1 cellular context compared by ENCODE assay signal in the genomic region with DNA sequence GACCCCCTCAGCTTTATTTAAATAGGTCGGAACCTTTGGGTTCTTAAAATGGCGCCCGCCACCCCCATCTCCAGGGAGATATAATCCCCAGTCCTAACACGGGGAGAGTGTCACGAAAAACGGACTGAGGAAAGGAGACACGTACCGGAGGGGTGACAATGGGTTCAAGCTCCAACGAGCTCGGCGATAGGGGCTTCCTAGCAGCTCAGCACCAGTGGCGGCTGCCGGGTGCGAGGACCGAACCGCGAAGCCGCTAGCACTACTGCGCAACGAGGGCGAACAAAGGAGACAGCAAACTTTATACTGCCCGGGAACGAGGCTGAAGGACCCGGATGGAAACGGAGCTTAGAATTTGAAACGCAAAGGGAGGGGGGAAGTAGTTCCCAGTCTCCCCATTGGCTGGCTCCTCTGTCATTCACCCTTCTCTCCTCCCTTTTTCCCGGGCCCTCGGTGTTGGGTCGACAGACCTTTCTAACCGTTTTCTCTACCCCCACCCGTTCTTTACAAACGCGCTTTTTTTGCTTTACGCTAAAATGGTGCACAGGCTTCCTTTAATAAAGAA.
TF ChIP-seq lines count a peak whose summit lies in the region.

A gene (minus strand): TSS at position 274 of the 562 bp plus-strand sequence. CDS start 1,298 bp downstream, outside the sequence.

TF ChIP-seq in HepG2, 621 proteins besides CTCF, POLR2A, EP300 and RAD21 (continued from another document and continues in another):
- TF ChIP-seq, protein P1, sequence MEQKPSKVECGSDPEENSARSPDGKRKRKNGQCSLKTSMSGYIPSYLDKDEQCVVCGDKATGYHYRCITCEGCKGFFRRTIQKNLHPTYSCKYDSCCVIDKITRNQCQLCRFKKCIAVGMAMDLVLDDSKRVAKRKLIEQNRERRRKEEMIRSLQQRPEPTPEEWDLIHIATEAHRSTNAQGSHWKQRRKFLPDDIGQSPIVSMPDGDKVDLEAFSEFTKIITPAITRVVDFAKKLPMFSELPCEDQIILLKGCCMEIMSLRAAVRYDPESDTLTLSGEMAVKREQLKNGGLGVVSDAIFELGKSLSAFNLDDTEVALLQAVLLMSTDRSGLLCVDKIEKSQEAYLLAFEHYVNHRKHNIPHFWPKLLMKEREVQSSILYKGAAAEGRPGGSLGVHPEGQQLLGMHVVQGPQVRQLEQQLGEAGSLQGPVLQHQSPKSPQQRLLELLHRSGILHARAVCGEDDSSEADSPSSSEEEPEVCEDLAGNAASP (CRISPR knock-in tag; IDR thresholded peaks at IDR 0.05; ENCODE audit: borderline replicate concordance): no peak
- TF ChIP-seq ZFY (CRISPR knock-in tag; IDR thresholded peaks at IDR 0.05) (0 out of 2 replicates have a peak, but pooled peaks have one; percentile 16), SP2 (CRISPR knock-in tag; IDR thresholded peaks at IDR 0.05) (peak; percentile 90), ZNF75D (CRISPR knock-in tag; IDR thresholded peaks at IDR 0.05; ENCODE audit: borderline replicate concordance) (no peak), ADNP (CRISPR knock-in tag; IDR thresholded peaks at IDR 0.05) (no peak)
- TF ChIP-seq, protein P2, sequence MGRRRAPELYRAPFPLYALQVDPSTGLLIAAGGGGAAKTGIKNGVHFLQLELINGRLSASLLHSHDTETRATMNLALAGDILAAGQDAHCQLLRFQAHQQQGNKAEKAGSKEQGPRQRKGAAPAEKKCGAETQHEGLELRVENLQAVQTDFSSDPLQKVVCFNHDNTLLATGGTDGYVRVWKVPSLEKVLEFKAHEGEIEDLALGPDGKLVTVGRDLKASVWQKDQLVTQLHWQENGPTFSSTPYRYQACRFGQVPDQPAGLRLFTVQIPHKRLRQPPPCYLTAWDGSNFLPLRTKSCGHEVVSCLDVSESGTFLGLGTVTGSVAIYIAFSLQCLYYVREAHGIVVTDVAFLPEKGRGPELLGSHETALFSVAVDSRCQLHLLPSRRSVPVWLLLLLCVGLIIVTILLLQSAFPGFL (CRISPR knock-in tag; IDR thresholded peaks at IDR 0.05): no peak
- TF ChIP-seq, protein P3, sequence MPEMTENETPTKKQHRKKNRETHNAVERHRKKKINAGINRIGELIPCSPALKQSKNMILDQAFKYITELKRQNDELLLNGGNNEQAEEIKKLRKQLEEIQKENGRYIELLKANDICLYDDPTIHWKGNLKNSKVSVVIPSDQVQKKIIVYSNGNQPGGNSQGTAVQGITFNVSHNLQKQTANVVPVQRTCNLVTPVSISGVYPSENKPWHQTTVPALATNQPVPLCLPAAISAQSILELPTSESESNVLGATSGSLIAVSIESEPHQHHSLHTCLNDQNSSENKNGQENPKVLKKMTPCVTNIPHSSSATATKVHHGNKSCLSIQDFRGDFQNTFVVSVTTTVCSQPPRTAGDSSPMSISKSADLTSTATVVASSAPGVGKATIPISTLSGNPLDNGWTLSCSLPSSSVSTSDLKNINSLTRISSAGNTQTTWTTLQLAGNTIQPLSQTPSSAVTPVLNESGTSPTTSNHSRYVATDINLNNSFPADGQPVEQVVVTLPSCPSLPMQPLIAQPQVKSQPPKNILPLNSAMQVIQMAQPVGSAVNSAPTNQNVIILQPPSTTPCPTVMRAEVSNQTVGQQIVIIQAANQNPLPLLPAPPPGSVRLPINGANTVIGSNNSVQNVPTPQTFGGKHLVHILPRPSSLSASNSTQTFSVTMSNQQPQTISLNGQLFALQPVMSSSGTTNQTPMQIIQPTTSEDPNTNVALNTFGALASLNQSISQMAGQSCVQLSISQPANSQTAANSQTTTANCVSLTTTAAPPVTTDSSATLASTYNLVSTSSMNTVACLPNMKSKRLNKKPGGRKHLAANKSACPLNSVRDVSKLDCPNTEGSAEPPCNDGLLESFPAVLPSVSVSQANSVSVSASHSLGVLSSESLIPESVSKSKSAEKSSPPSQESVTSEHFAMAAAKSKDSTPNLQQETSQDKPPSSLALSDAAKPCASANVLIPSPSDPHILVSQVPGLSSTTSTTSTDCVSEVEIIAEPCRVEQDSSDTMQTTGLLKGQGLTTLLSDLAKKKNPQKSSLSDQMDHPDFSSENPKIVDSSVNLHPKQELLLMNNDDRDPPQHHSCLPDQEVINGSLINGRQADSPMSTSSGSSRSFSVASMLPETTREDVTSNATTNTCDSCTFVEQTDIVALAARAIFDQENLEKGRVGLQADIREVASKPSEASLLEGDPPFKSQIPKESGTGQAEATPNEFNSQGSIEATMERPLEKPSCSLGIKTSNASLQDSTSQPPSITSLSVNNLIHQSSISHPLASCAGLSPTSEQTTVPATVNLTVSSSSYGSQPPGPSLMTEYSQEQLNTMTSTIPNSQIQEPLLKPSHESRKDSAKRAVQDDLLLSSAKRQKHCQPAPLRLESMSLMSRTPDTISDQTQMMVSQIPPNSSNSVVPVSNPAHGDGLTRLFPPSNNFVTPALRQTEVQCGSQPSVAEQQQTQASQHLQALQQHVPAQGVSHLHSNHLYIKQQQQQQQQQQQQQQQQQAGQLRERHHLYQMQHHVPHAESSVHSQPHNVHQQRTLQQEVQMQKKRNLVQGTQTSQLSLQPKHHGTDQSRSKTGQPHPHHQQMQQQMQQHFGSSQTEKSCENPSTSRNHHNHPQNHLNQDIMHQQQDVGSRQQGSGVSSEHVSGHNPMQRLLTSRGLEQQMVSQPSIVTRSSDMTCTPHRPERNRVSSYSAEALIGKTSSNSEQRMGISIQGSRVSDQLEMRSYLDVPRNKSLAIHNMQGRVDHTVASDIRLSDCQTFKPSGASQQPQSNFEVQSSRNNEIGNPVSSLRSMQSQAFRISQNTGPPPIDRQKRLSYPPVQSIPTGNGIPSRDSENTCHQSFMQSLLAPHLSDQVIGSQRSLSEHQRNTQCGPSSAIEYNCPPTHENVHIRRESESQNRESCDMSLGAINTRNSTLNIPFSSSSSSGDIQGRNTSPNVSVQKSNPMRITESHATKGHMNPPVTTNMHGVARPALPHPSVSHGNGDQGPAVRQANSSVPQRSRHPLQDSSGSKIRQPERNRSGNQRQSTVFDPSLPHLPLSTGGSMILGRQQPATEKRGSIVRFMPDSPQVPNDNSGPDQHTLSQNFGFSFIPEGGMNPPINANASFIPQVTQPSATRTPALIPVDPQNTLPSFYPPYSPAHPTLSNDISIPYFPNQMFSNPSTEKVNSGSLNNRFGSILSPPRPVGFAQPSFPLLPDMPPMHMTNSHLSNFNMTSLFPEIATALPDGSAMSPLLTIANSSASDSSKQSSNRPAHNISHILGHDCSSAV (CRISPR knock-in tag; IDR thresholded peaks at IDR 0.05; ENCODE audit: borderline replicate concordance): no peak
- TF ChIP-seq, protein P4, sequence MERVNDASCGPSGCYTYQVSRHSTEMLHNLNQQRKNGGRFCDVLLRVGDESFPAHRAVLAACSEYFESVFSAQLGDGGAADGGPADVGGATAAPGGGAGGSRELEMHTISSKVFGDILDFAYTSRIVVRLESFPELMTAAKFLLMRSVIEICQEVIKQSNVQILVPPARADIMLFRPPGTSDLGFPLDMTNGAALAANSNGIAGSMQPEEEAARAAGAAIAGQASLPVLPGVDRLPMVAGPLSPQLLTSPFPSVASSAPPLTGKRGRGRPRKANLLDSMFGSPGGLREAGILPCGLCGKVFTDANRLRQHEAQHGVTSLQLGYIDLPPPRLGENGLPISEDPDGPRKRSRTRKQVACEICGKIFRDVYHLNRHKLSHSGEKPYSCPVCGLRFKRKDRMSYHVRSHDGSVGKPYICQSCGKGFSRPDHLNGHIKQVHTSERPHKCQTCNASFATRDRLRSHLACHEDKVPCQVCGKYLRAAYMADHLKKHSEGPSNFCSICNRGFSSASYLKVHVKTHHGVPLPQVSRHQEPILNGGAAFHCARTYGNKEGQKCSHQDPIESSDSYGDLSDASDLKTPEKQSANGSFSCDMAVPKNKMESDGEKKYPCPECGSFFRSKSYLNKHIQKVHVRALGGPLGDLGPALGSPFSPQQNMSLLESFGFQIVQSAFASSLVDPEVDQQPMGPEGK (CRISPR knock-in tag; IDR thresholded peaks at IDR 0.05): no peak
- TF ChIP-seq, protein P5, sequence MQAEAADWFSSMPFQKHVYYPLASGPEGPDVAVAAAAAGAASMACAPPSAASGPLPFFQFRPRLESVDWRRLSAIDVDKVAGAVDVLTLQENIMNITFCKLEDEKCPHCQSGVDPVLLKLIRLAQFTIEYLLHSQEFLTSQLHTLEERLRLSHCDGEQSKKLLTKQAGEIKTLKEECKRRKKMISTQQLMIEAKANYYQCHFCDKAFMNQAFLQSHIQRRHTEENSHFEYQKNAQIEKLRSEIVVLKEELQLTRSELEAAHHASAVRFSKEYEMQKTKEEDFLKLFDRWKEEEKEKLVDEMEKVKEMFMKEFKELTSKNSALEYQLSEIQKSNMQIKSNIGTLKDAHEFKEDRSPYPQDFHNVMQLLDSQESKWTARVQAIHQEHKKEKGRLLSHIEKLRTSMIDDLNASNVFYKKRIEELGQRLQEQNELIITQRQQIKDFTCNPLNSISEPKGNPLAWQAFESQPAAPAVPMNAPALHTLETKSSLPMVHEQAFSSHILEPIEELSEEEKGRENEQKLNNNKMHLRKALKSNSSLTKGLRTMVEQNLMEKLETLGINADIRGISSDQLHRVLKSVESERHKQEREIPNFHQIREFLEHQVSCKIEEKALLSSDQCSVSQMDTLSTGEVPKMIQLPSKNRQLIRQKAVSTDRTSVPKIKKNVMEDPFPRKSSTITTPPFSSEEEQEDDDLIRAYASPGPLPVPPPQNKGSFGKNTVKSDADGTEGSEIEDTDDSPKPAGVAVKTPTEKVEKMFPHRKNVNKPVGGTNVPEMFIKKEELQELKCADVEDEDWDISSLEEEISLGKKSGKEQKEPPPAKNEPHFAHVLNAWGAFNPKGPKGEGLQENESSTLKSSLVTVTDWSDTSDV (CRISPR knock-in tag; IDR thresholded peaks at IDR 0.05): no peak
- TF ChIP-seq, protein P6, sequence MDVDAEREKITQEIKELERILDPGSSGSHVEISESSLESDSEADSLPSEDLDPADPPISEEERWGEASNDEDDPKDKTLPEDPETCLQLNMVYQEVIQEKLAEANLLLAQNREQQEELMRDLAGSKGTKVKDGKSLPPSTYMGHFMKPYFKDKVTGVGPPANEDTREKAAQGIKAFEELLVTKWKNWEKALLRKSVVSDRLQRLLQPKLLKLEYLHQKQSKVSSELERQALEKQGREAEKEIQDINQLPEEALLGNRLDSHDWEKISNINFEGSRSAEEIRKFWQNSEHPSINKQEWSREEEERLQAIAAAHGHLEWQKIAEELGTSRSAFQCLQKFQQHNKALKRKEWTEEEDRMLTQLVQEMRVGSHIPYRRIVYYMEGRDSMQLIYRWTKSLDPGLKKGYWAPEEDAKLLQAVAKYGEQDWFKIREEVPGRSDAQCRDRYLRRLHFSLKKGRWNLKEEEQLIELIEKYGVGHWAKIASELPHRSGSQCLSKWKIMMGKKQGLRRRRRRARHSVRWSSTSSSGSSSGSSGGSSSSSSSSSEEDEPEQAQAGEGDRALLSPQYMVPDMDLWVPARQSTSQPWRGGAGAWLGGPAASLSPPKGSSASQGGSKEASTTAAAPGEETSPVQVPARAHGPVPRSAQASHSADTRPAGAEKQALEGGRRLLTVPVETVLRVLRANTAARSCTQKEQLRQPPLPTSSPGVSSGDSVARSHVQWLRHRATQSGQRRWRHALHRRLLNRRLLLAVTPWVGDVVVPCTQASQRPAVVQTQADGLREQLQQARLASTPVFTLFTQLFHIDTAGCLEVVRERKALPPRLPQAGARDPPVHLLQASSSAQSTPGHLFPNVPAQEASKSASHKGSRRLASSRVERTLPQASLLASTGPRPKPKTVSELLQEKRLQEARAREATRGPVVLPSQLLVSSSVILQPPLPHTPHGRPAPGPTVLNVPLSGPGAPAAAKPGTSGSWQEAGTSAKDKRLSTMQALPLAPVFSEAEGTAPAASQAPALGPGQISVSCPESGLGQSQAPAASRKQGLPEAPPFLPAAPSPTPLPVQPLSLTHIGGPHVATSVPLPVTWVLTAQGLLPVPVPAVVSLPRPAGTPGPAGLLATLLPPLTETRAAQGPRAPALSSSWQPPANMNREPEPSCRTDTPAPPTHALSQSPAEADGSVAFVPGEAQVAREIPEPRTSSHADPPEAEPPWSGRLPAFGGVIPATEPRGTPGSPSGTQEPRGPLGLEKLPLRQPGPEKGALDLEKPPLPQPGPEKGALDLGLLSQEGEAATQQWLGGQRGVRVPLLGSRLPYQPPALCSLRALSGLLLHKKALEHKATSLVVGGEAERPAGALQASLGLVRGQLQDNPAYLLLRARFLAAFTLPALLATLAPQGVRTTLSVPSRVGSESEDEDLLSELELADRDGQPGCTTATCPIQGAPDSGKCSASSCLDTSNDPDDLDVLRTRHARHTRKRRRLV (CRISPR knock-in tag; IDR thresholded peaks at IDR 0.05): no peak
- TF ChIP-seq, protein P7, sequence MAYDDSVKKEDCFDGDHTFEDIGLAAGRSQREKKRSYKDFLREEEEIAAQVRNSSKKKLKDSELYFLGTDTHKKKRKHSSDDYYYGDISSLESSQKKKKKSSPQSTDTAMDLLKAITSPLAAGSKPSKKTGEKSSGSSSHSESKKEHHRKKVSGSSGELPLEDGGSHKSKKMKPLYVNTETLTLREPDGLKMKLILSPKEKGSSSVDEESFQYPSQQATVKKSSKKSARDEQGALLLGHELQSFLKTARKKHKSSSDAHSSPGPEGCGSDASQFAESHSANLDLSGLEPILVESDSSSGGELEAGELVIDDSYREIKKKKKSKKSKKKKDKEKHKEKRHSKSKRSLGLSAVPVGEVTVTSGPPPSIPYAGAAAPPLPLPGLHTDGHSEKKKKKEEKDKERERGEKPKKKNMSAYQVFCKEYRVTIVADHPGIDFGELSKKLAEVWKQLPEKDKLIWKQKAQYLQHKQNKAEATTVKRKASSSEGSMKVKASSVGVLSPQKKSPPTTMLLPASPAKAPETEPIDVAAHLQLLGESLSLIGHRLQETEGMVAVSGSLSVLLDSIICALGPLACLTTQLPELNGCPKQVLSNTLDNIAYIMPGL (CRISPR knock-in tag; IDR thresholded peaks at IDR 0.05; ENCODE audit: borderline replicate concordance in 1 of 2, low read depth in 1 of 2): peak; percentile 48 to 54; a peak in 1 of 4 replicates
- TF ChIP-seq, protein P8, sequence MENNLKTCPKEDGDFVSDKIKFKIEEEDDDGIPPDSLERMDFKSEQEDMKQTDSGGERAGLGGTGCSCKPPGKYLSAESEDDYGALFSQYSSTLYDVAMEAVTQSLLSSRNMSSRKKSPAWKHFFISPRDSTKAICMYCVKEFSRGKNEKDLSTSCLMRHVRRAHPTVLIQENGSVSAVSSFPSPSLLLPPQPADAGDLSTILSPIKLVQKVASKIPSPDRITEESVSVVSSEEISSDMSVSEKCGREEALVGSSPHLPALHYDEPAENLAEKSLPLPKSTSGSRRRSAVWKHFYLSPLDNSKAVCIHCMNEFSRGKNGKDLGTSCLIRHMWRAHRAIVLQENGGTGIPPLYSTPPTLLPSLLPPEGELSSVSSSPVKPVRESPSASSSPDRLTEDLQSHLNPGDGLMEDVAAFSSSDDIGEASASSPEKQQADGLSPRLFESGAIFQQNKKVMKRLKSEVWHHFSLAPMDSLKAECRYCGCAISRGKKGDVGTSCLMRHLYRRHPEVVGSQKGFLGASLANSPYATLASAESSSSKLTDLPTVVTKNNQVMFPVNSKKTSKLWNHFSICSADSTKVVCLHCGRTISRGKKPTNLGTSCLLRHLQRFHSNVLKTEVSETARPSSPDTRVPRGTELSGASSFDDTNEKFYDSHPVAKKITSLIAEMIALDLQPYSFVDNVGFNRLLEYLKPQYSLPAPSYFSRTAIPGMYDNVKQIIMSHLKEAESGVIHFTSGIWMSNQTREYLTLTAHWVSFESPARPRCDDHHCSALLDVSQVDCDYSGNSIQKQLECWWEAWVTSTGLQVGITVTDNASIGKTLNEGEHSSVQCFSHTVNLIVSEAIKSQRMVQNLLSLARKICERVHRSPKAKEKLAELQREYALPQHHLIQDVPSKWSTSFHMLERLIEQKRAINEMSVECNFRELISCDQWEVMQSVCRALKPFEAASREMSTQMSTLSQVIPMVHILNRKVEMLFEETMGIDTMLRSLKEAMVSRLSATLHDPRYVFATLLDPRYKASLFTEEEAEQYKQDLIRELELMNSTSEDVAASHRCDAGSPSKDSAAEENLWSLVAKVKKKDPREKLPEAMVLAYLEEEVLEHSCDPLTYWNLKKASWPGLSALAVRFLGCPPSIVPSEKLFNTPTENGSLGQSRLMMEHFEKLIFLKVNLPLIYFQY (CRISPR knock-in tag; IDR thresholded peaks at IDR 0.05; ENCODE audit: borderline replicate concordance): no peak; the same call in 1 of the 2 replicates
- TF ChIP-seq, protein P9, sequence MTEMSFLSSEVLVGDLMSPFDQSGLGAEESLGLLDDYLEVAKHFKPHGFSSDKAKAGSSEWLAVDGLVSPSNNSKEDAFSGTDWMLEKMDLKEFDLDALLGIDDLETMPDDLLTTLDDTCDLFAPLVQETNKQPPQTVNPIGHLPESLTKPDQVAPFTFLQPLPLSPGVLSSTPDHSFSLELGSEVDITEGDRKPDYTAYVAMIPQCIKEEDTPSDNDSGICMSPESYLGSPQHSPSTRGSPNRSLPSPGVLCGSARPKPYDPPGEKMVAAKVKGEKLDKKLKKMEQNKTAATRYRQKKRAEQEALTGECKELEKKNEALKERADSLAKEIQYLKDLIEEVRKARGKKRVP (CRISPR knock-in tag; IDR thresholded peaks at IDR 0.05): no peak
